In genomic region chr4:185341841-185342240, GRCh38 we compare ENCODE assay signal across 11 cellular contexts. TPM values are rescaled to one million over a fixed set of nuclear protein-coding genes. Genes with fewer than 3 reads are reported as not detected.
DNase-seq lines count a peak whose midpoint lies in the region; ATAC-seq lines count a peak whose summit lies in the region.
"Had no signal": no experiment of that assay in that cellular context is flagged by ENCODE, and none has a peak within 500 bp of the region (broad histone marks: within the 10 kb centered on the region; RNA-seq: fewer than 3 reads in every experiment).

No MANE protein-coding gene starts in this region.

- H3K27me3 Mint-ChIP-seq in T-helper 17 cell: no peaks in the 10 kb centered on the region
- H3K27me3 Mint-ChIP-seq in naive thymus-derived CD8-positive, alpha-beta T cell: no peaks in the 10 kb centered on the region
- H3K27me3 Mint-ChIP-seq: T-cell had no signal

- peaks cover 6% of the 10 kb centered on the region; the same call in 1 of the 2 replicates for H3K36me3 ChIP-seq in Karpas-422 (ENCODE audit: insufficient read depth, low read length)

- H3K27ac ChIP-seq in Karpas-422 (ENCODE audit: low read length): no peak overlapping the region
- H3K27ac ChIP-seq: epithelial cell of prostate had no signal

- no peak overlapping the region for H2AFZ ChIP-seq in Karpas-422 (ENCODE audit: low read length)

- H3K27ac Mint-ChIP-seq in T-helper 17 cell: peak overlapping the region; percentile 62
- no peak overlapping the region for H3K27ac Mint-ChIP-seq in naive thymus-derived CD8-positive, alpha-beta T cell
- H3K27ac Mint-ChIP-seq: CD14-positive monocyte, T-cell had no signal

- peaks cover 8% of the 10 kb centered on the region for H3K36me3 Mint-ChIP-seq in T-helper 17 cell (ENCODE audit: low read depth)
- H3K36me3 Mint-ChIP-seq in naive thymus-derived CD8-positive, alpha-beta T cell: peaks cover 10 to 46% (median 38%) of the 10 kb centered on the region in 3 donors
- H3K36me3 Mint-ChIP-seq: CD14-positive monocyte had no signal

- peaks cover 23% of the 10 kb centered on the region for H3K4me1 Mint-ChIP-seq in T-helper 17 cell
- H3K4me1 Mint-ChIP-seq in naive thymus-derived CD8-positive, alpha-beta T cell: peaks cover 9 to 24% (median 21%) of the 10 kb centered on the region in 4 donors

- H3K4me1 ChIP-seq in Karpas-422 (ENCODE audit: low read length): peaks cover 19% of the 10 kb centered on the region

- H3K9me3 ChIP-seq in T-helper 17 cell (ENCODE audit: control insufficient read depth, low read length, poor library complexity, severe bottlenecking) (no peaks in the 10 kb centered on the region), Karpas-422 (ENCODE audit: low read length) (no peaks in the 10 kb centered on the region)

- H3K9me3 Mint-ChIP-seq in naive thymus-derived CD8-positive, alpha-beta T cell: peaks cover 0 to 5% (median 0%) of the 10 kb centered on the region in 9 donors

- no peak for DNase-seq in T-helper 17 cell
- no peak for DNase-seq in retina
- DNase-seq in naive thymus-derived CD8-positive, alpha-beta T cell: no peak
- DNase-seq in Karpas-422: no peak
- no peak for DNase-seq in kidney glomerular epithelial cell (lab: John Stamatoyannopoulos, UW)
- DNase-seq: T-cell had no signal

- H3K4me3 ChIP-seq in Karpas-422 (ENCODE audit: low read length): no peak overlapping the region

- H4K20me1 ChIP-seq in Karpas-422 (ENCODE audit: insufficient read depth, low read depth, low read length): no peaks in the 10 kb centered on the region

- H3K9ac ChIP-seq in Karpas-422 (ENCODE audit: low read length): no peak overlapping the region

- POLR2A ChIA-PET in naive thymus-derived CD8-positive, alpha-beta T cell (lab: Charles Lee): no interaction called here

- H3K79me2 ChIP-seq in Karpas-422 (ENCODE audit: low read length): peaks cover 20% of the 10 kb centered on the region

- H3K4me2 ChIP-seq in Karpas-422 (ENCODE audit: low read depth, low read length, poor library complexity, severe bottlenecking): no peak overlapping the region

- peak overlapping the region; percentile 21 for H3K4me3 Mint-ChIP-seq in T-helper 17 cell
- H3K4me3 Mint-ChIP-seq in naive thymus-derived CD8-positive, alpha-beta T cell: peak overlapping the region in 1 of 10 donors; percentile 40
- H3K4me3 Mint-ChIP-seq: CD14-positive monocyte, T-cell had no signal

- H3K27me3 ChIP-seq in Karpas-422 (ENCODE audit: low read length): no peaks in the 10 kb centered on the region

- ATAC-seq in GM18498 (IDR thresholded peaks at IDR 0.05; ENCODE audit: unreplicated experiment) (peak; percentile 69), GM19395 (IDR thresholded peaks at IDR 0.05; ENCODE audit: unreplicated experiment) (peak; percentile 64), HG02885 (IDR thresholded peaks at IDR 0.05; ENCODE audit: poor library complexity, unreplicated experiment) (peak; percentile 72), T-helper 17 cell (no peak)
- ATAC-seq in naive thymus-derived CD8-positive, alpha-beta T cell: no peak
- ATAC-seq: T-cell had no signal

- H3K9me2 ChIP-seq in Karpas-422 (replicated peaks; ENCODE audit: insufficient read depth, low read length): no peaks in the 10 kb centered on the region

RNA-seq across cellular contexts. Expression of gene LRP2BP, which starts 53.9 kb away (rescaled TPM):
- total RNA-seq in T-helper 17 cell: 1 to 10 TPM; 2.1 to 3.3 TPM
- 1 to 10 TPM in 1 of 2 experiments, under 1 TPM in 1; 0.74 to 1.4 TPM for total RNA-seq in naive thymus-derived CD8-positive, alpha-beta T cell
- polyA plus RNA-seq in naive thymus-derived CD8-positive, alpha-beta T cell: under 1 TPM; 0.16 to 0.24 (median 0.18) TPM
- 0.26 TPM in 1 of 2 replicates, not detected in the other for total RNA-seq in Karpas-422 (2014; rRNA removed; shearing (Covaris generic); ENCODE audit: low replicate concordance)

RNA-seq across cellular contexts. Expression of gene ANKRD37, which starts 54.8 kb away (rescaled TPM):
- 10 to 100 TPM; 16.1 to 19.1 TPM for total RNA-seq in T-helper 17 cell
- 1 to 10 TPM; 5.0 to 5.5 TPM for total RNA-seq in naive thymus-derived CD8-positive, alpha-beta T cell
- polyA plus RNA-seq in naive thymus-derived CD8-positive, alpha-beta T cell: 10 to 100 TPM in 2 of 3 donors, 1 to 10 TPM in 1; 9.9 to 12.4 (median 10.3) TPM
- 22.2 and 26.6 TPM in 2 replicates for total RNA-seq in Karpas-422 (2014; rRNA removed; shearing (Covaris generic); ENCODE audit: low replicate concordance)

Comparison
In these comparisons a context has a peak if more than half of its experiments do, and no peak if none do; other contexts are left out.
1. ATAC-seq: peak in GM18498 (single experiment), GM19395 (single experiment) and HG02885 (single experiment); none in T-helper 17 cell (single experiment) and naive thymus-derived CD8-positive, alpha-beta T cell (0 of 2).